Comparison of ENCODE assay signal across 17 cellular contexts in genomic region chr20:43910564-43910963, GRCh38.
"Had no signal": no experiment of that assay in that cellular context is flagged by ENCODE, and none has a peak within 500 bp of the region (broad histone marks: within the 10 kb centered on the region; RNA-seq: fewer than 3 reads in every experiment).

No MANE protein-coding gene starts in this region.

- H3K27ac Mint-ChIP-seq: activated CD4-positive, alpha-beta T cell treated with anti-CD3 and anti-CD28 coated beads, Interleukin-2, amount 10 ng/mL, durations not matched to agents 24 days and 14 days; activated naive CD8-positive, alpha-beta T cell treated with anti-CD3 and anti-CD28 coated beads for 36 hours; T-helper 2 cell treated with Interferon-gamma antibody and Interleukin-4, amounts not matched to agents 5 μg/mL and 100 μg/mL, for 36 hours had no signal

- H3K4me1 ChIP-seq: foreskin keratinocyte, parathyroid adenoma, uterus had no signal

- ATAC-seq: activated T-cell treated with anti-CD3 and anti-CD28 coated beads, Interleukin-2, amount 50 U/mL, for 4 hours; body of pancreas; foreskin keratinocyte had no signal

- H3K36me3 ChIP-seq: sigmoid colon, spleen, uterus had no signal

- H3K4me3 ChIP-seq: body of pancreas, sigmoid colon, spleen, uterus had no signal

- H3K27me3 ChIP-seq: uterus had no signal

- H3K79me2 ChIP-seq: parathyroid adenoma had no signal

- FAIRE-seq: colon had no signal

- DNase-seq: activated CD4-positive, alpha-beta T cell treated with anti-CD3 and anti-CD28 coated beads, Interleukin-2, amount 10 ng/mL, durations not matched to agents 24 days and 14 days; activated CD4-positive, CD25-positive, alpha-beta regulatory T cell; activated gamma-delta T cell; activated naive CD8-positive, alpha-beta T cell treated with anti-CD3 and anti-CD28 coated beads for 36 hours; activated T-cell treated with anti-CD3 and anti-CD28 coated beads, Interleukin-2, amount 50 U/mL, for 4 hours; amygdala; body of pancreas; caudate nucleus; glutamatergic neuron; sigmoid colon; spleen; stimulated activated CD4-positive, alpha-beta T cell treated with anti-CD3 and anti-CD28 coated beads, Interleukin-2, amount 100 ng/mL, for 24 hours; uterus had no signal

- H2AFZ ChIP-seq: parathyroid adenoma had no signal

- H3K4me3 Mint-ChIP-seq: activated CD4-positive, alpha-beta T cell treated with anti-CD3 and anti-CD28 coated beads, Interleukin-2, amount 10 ng/mL, durations not matched to agents 24 days and 14 days; activated naive CD8-positive, alpha-beta T cell treated with anti-CD3 and anti-CD28 coated beads for 36 hours; activated T-cell treated with anti-CD3 and anti-CD28 coated beads, Interleukin-2, amount 50 U/mL, for 4 hours; T-helper 2 cell treated with Interferon-gamma antibody and Interleukin-4, amounts not matched to agents 5 μg/mL and 100 μg/mL, for 36 hours had no signal

- H3K9ac ChIP-seq: parathyroid adenoma had no signal

- H3K27ac ChIP-seq: body of pancreas, foreskin keratinocyte, parathyroid adenoma, sigmoid colon, spleen, uterus had no signal
